In the genomic region with DNA sequence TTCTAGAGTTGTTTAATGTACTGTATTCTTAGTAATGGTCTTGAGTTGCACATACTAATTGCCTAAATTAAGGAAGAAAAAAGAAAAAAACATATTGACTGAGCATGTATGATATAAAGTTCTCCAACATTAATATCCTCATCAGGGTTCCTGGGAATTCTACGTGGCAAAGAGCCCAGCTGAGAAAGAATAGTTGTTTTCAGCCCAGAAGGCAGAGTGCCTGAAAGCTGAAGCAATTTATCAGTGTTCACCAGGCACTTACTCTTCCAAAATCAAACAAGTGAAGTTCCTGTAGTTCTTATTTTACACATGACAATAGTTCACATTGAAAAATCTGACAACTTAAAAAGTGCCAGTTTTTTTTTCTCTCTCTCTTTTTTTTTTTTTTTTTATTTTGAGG, we compare ENCODE assay signal across 25 cellular contexts. TPM values are rescaled to one million over a fixed set of nuclear protein-coding genes. Genes with fewer than 3 reads are reported as not detected.
"Had no signal": no experiment of that assay in that cellular context is flagged by ENCODE, and none has a peak within 500 bp of the region (broad histone marks: within the 10 kb centered on the region; RNA-seq: fewer than 3 reads in every experiment).

No MANE protein-coding gene starts in this region.

- H3K9me3 ChIP-seq: SK-N-SH had no signal

- H3K27me3 Mint-ChIP-seq: IgD-negative memory B cell had no signal

- H3K27ac ChIP-seq: HL-60, KMS-11, RWPE1 had no signal

- H3K36me3 Mint-ChIP-seq: IgD-negative memory B cell had no signal

- ATAC-seq: K562, Panc1, PC-3 had no signal

- H3K4me2 ChIP-seq: KMS-11, SK-N-SH had no signal

- H3K4me3 Mint-ChIP-seq: IgD-negative memory B cell had no signal

- H3K4me3 ChIP-seq: K562 had no signal

- H3K9ac ChIP-seq: KMS-11, SK-N-SH had no signal

- H3K9me3 Mint-ChIP-seq: IgD-negative memory B cell had no signal

- DNase-seq: Kasumi-1; MM.1S; NCI-H1092 treated with DMSO at 0.1 percent for 48 hours; NCI-H1436 treated with DMSO at 0.1 percent for 48 hours; NCI-H1694 treated with DMSO at 0.1 percent for 48 hours; NCI-H1930; NCI-H2081; NCI-H2107; NCI-H2227 treated with DMSO at 0.1 percent for 48 hours; NCI-H510A treated with DMSO at 0.1 percent for 48 hours; NCI-H526; NK-92 treated with Interleukin-12 subunit alpha and Interleukin-12 subunit beta, amount 100 ng/mL, for 24 hours; PC-3; SHP77; SK-N-SH; SW 1271 had no signal

- H3K27ac Mint-ChIP-seq: IgD-negative memory B cell had no signal

RNA-seq across cellular contexts. Expression of a gene that starts 27.7 kb away (rescaled TPM):
- total RNA-seq: K562, M059J, OCI-LY7, PC-3, SK-MEL-5 had no signal
